In genomic region chr17:82302498-82302963, GRCh38 we compare ENCODE assay signal across 1 cellular context.
A peak's percentile ranks its signal among the peaks of the same experiment; 100 is the strongest.
TF ChIP-seq lines count a peak whose summit lies in the region.

No MANE protein-coding gene starts in this region.

TF ChIP-seq in K562, 482 proteins besides CTCF, POLR2A, EP300 and RAD21:
- TF ChIP-seq CBFA2T3 (IDR thresholded peaks at IDR 0.05) (no peak), ZNF551 (CRISPR knock-in tag; IDR thresholded peaks at IDR 0.05) (no peak), SRSF3 (IDR thresholded peaks at IDR 0.05; ENCODE audit: insufficient read depth, low read length) (no peak), ZFX (CRISPR knock-in tag; IDR thresholded peaks at IDR 0.05) (peak; percentile 35; the same call in 1 of the 2 replicates)
